In the genomic region with DNA sequence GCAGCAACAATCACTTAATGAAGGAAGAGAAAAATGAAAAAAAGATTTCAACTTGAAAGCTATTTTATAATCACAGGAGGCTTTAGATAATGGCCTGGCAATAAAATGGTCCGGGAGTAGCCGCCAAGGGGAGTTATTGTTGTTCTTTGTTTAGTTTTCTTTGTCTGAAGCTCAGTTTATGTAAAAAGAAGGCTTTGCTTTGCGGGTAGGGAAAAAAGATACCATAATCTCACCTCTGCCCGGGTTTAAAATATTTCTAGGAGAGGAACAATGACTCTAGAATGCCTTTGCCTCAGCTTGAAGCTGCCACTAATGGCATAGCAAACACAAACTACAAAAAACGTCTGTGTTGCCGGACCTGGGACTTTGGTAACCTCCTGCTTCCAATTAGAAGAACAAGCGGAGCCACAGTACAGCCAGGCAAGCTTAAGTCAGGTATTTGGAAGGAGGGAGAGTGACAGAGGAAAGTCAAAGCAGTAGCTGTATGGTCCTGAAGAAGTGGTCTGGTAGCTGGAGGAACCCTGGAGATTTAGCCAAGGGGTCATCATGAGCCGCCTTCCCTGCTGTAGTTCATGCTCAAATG, we compare ENCODE assay signal across 1 cellular context.
TF ChIP-seq lines count a peak whose summit lies in the region.

No MANE protein-coding gene starts in this region.

TF ChIP-seq in WTC11, 78 proteins besides CTCF, POLR2A, EP300 and RAD21 (continued from another document):
- TF ChIP-seq, protein P1, sequence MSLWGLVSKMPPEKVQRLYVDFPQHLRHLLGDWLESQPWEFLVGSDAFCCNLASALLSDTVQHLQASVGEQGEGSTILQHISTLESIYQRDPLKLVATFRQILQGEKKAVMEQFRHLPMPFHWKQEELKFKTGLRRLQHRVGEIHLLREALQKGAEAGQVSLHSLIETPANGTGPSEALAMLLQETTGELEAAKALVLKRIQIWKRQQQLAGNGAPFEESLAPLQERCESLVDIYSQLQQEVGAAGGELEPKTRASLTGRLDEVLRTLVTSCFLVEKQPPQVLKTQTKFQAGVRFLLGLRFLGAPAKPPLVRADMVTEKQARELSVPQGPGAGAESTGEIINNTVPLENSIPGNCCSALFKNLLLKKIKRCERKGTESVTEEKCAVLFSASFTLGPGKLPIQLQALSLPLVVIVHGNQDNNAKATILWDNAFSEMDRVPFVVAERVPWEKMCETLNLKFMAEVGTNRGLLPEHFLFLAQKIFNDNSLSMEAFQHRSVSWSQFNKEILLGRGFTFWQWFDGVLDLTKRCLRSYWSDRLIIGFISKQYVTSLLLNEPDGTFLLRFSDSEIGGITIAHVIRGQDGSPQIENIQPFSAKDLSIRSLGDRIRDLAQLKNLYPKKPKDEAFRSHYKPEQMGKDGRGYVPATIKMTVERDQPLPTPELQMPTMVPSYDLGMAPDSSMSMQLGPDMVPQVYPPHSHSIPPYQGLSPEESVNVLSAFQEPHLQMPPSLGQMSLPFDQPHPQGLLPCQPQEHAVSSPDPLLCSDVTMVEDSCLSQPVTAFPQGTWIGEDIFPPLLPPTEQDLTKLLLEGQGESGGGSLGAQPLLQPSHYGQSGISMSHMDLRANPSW (CRISPR knock-in tag; conservative IDR thresholded peaks at IDR 0.05; ENCODE audit: low read depth) = no peak
- no peak for TF ChIP-seq MXD4 (CRISPR knock-in tag; IDR thresholded peaks at IDR 0.05; ENCODE audit: borderline replicate concordance)
- TF ChIP-seq, protein P2, sequence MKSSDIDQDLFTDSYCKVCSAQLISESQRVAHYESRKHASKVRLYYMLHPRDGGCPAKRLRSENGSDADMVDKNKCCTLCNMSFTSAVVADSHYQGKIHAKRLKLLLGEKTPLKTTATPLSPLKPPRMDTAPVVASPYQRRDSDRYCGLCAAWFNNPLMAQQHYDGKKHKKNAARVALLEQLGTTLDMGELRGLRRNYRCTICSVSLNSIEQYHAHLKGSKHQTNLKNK (CRISPR knock-in tag; IDR thresholded peaks at IDR 0.05) = no peak
- TF ChIP-seq ETV6 (CRISPR knock-in tag; IDR thresholded peaks at IDR 0.05) = no peak
- TF ChIP-seq RELA (CRISPR knock-in tag; IDR thresholded peaks at IDR 0.05; ENCODE audit: borderline replicate concordance) = no peak
- no peak for TF ChIP-seq NR1H2 (CRISPR knock-in tag; IDR thresholded peaks at IDR 0.05)
- no peak for TF ChIP-seq GTF2I (CRISPR knock-in tag; conservative IDR thresholded peaks at IDR 0.05)
- TF ChIP-seq, protein P3, sequence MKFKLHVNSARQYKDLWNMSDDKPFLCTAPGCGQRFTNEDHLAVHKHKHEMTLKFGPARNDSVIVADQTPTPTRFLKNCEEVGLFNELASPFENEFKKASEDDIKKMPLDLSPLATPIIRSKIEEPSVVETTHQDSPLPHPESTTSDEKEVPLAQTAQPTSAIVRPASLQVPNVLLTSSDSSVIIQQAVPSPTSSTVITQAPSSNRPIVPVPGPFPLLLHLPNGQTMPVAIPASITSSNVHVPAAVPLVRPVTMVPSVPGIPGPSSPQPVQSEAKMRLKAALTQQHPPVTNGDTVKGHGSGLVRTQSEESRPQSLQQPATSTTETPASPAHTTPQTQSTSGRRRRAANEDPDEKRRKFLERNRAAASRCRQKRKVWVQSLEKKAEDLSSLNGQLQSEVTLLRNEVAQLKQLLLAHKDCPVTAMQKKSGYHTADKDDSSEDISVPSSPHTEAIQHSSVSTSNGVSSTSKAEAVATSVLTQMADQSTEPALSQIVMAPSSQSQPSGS (CRISPR knock-in tag; IDR thresholded peaks at IDR 0.05; ENCODE audit: borderline replicate concordance, low read depth) = no peak
- TF ChIP-seq, protein P4, sequence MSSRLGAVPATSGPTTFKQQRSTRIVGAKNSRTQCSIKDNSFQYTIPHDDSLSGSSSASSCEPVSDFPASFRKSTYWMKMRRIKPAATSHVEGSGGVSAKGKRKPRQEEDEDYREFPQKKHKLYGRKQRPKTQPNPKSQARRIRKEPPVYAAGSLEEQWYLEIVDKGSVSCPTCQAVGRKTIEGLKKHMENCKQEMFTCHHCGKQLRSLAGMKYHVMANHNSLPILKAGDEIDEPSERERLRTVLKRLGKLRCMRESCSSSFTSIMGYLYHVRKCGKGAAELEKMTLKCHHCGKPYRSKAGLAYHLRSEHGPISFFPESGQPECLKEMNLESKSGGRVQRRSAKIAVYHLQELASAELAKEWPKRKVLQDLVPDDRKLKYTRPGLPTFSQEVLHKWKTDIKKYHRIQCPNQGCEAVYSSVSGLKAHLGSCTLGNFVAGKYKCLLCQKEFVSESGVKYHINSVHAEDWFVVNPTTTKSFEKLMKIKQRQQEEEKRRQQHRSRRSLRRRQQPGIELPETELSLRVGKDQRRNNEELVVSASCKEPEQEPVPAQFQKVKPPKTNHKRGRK (CRISPR knock-in tag; IDR thresholded peaks at IDR 0.05; ENCODE audit: borderline replicate concordance) = no peak
- no peak for TF ChIP-seq TEAD4 (CRISPR knock-in tag; IDR thresholded peaks at IDR 0.05)
